In the genomic region with DNA sequence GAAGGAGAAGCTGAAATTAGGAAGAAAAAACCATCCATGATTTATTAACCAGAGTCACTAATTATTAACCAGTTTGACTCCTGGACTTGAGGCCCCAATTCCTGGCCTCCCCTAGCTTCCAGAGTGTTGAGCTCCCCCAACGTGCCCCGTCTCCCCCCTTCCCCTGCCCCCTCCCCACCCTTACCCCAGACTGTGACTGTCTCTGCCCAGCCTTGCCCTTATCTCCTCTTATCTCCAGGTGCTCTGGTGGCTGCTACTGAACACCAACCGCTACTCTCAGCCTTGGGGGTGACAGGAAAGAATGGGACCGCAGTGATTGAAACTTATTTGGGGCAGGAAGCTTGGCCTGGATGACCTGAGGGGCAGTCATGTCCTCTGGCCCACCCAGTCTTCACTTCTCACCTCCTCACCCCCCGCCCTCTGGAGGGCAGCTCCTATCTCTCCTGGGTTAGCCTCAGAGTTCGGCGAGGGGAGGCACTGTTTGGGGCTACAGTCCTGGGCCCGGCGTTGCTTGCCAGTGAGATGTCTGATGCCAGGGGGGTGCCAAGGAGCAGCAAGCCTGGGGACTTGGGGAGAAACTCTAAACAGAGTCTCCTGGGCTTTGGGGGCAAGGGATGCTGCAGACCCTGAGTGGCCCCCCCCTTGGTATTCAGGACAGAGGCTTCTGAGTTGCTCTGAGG, we compare ENCODE assay signal across 25 cellular contexts. TPM values are rescaled to one million over a fixed set of nuclear protein-coding genes. Genes with fewer than 3 reads are reported as not detected.
DNase-seq lines count a peak whose midpoint lies in the region; ATAC-seq and TF ChIP-seq lines count a peak whose summit lies in the region.
"Had no signal": no experiment of that assay in that cellular context is flagged by ENCODE, and none has a peak within 500 bp of the region (broad histone marks: within the 10 kb centered on the region; RNA-seq: fewer than 3 reads in every experiment).

No MANE protein-coding gene starts in this region.

- POLR2A ChIA-PET in SK-N-SH (lab: Yijun Ruan, JAX), result no interaction called here
- POLR2A ChIA-PET in CD8-positive, alpha-beta T cell (lab: Charles Lee), result no interaction called here

- no peak overlapping the region for H2AK5ac ChIP-seq in mesendoderm (ENCODE audit: low read length)

- TF ChIP-seq EP300 in SK-N-SH (IDR thresholded peaks at IDR 0.05; ENCODE audit: borderline replicate concordance in 1 of 2, low read depth in 1 of 2, low read length in 1 of 2), result no peak

- no peak overlapping the region for H2BK15ac ChIP-seq in mesendoderm (replicated peaks; ENCODE audit: low read depth)

- TF ChIP-seq RAD21 in SK-N-SH (IDR thresholded peaks at IDR 0.05; ENCODE audit: low read length), result no peak

- H3K56ac ChIP-seq in mesendoderm (ENCODE audit: low read length), result peak overlapping the region; percentile 34

- H3K36me3 ChIP-seq in SK-N-SH (replicated peaks in 1 of 2; ENCODE audit: control insufficient read depth in 1 of 2, insufficient read depth in 2 of 2, low read length in 1 of 2), result no peaks in the 10 kb centered on the region
- no peaks in the 10 kb centered on the region for H3K36me3 ChIP-seq in duodenal mucosa (ENCODE audit: control insufficient read depth in 1 of 2, insufficient read depth in 2 of 2, low read length in 2 of 2)
- H3K36me3 ChIP-seq in mesendoderm (ENCODE audit: control insufficient read depth, insufficient read depth, low read length), result no peaks in the 10 kb centered on the region
- no peaks in the 10 kb centered on the region for H3K36me3 ChIP-seq in vagina
- H3K36me3 ChIP-seq in CD8-positive, alpha-beta T cell (ENCODE audit: insufficient read depth, low read length), result no peaks in the 10 kb centered on the region
- H3K36me3 ChIP-seq: tibial artery had no signal

- no peaks in the 10 kb centered on the region for H3F3A ChIP-seq in SK-N-SH (replicated peaks; ENCODE audit: insufficient read depth)

- H3K4me3 ChIP-seq in SK-N-SH (ENCODE audit: low read depth in 2 of 2, low read length in 1 of 2) (no peak overlapping the region), duodenal mucosa (ENCODE audit: low read depth in 1 of 2, low read length in 2 of 2) (peak overlapping the region in 1 of 2 donors; percentile 53), mesendoderm (ENCODE audit: low read length) (no peak overlapping the region), vagina (no peak overlapping the region)
- H3K4me3 ChIP-seq in CD8-positive, alpha-beta T cell (ENCODE audit: low read depth, low read length), result no peak overlapping the region
- H3K4me3 ChIP-seq: tibial artery had no signal

- no peaks in the 10 kb centered on the region for H3K9me2 ChIP-seq in SK-N-SH

- H3K4me3 Mint-ChIP-seq in CD8-positive, alpha-beta T cell, result no peak overlapping the region
- H3K4me3 Mint-ChIP-seq: activated CD4-positive, alpha-beta T cell treated with anti-CD3 and anti-CD28 coated beads, Interleukin-2, amount 10 ng/mL, durations not matched to agents 24 days and 14 days; activated naive CD4-positive, alpha-beta T cell treated with anti-CD3 and anti-CD28 coated beads, Interleukin-2, amount 10 ng/mL, durations not matched to agents 7 days and 5 days; naive thymus-derived CD8-positive, alpha-beta T cell had no signal

- peaks cover 25% of the 10 kb centered on the region for H3K79me1 ChIP-seq in mesendoderm (ENCODE audit: low read length)

- H3K4me2 ChIP-seq in SK-N-SH (no peak overlapping the region), mesendoderm (ENCODE audit: low read length) (no peak overlapping the region)

- H3K27me3 Mint-ChIP-seq in CD8-positive, alpha-beta T cell (ENCODE audit: low read depth), result peaks cover 19% of the 10 kb centered on the region

- peaks cover 2 to 77% of the 10 kb centered on the region in 2 experiments; a peak in 2 of 4 replicates for H3K4me1 ChIP-seq in SK-N-SH (ENCODE audit: control insufficient read depth in 1 of 2, insufficient read depth in 2 of 2, low read depth in 1 of 2, low read length in 1 of 2)
- peaks cover 54 to 62% of the 10 kb centered on the region in 2 donors for H3K4me1 ChIP-seq in duodenal mucosa (ENCODE audit: control insufficient read depth in 1 of 2, insufficient read depth in 2 of 2, low read length in 2 of 2)
- peaks cover 30% of the 10 kb centered on the region for H3K4me1 ChIP-seq in mesendoderm (ENCODE audit: control insufficient read depth, low read depth, low read length)
- H3K4me1 ChIP-seq in vagina, result peaks cover 32% of the 10 kb centered on the region
- no peaks in the 10 kb centered on the region for H3K4me1 ChIP-seq in CD8-positive, alpha-beta T cell (ENCODE audit: insufficient read depth, low read length)
- H3K4me1 ChIP-seq: parathyroid adenoma had no signal

- no peak overlapping the region for H3K4ac ChIP-seq in mesendoderm (ENCODE audit: low read depth, low read length)

- WGBS in SK-N-SH (ENCODE audit: low lambda C conversion rate), result 84% methylated on average over 6 of the region's 9 CpGs
- WGBS in mesendoderm (ENCODE audit: extremely low coverage, insufficient coverage, low lambda C conversion rate), result no CpG with 5 or more reads among the region's 9 CpGs

- H3K27ac ChIP-seq in SK-N-SH (ENCODE audit: low read depth in 2 of 2, low read length in 1 of 2) (peak overlapping the region in 1 of 2 experiments; percentile 58; a peak in 1 of 4 replicates), duodenal mucosa (ENCODE audit: low read depth, low read length) (no peak overlapping the region), mesendoderm (ENCODE audit: low read depth, low read length) (no peak overlapping the region), vagina (peak overlapping the region; percentile 17)
- H3K27ac ChIP-seq in CD8-positive, alpha-beta T cell (ENCODE audit: low read depth, low read length), result no peak overlapping the region
- H3K27ac ChIP-seq: parathyroid adenoma, tibial artery, VCaP had no signal

- no peak overlapping the region for H3K27ac Mint-ChIP-seq in CD8-positive, alpha-beta T cell
- H3K27ac Mint-ChIP-seq: activated CD4-positive, alpha-beta T cell treated with anti-CD3 and anti-CD28 coated beads, Interleukin-2, amount 10 ng/mL, durations not matched to agents 24 days and 14 days; activated naive CD4-positive, alpha-beta T cell treated with anti-CD3 and anti-CD28 coated beads, Interleukin-2, amount 10 ng/mL, durations not matched to agents 7 days and 5 days had no signal

- no peak overlapping the region for H2BK5ac ChIP-seq in mesendoderm (ENCODE audit: low read length)

- no peak overlapping the region for H4K8ac ChIP-seq in mesendoderm (ENCODE audit: low read depth, low read length)

- no peaks in the 10 kb centered on the region for H3K9me3 Mint-ChIP-seq in CD8-positive, alpha-beta T cell
- H3K9me3 Mint-ChIP-seq: activated CD4-positive, alpha-beta T cell treated with anti-CD3 and anti-CD28 coated beads, Interleukin-2, amount 10 ng/mL, durations not matched to agents 24 days and 14 days; activated naive CD4-positive, alpha-beta T cell treated with anti-CD3 and anti-CD28 coated beads, Interleukin-2, amount 10 ng/mL, durations not matched to agents 7 days and 5 days had no signal

- intact Hi-C loops in vagina (cut with DNase I), result no loop called here
- intact Hi-C loops in CD8-positive, alpha-beta T cell (cut with DNase I, micrococcal nuclease), result no loop called here

- ATAC-seq in SK-N-SH treated with all-trans-retinoic acid at 6 μM for 48 hours, result no peak
- no peak for ATAC-seq in CD8-positive, alpha-beta T cell
- no peak for ATAC-seq in HG03135 (IDR thresholded peaks at IDR 0.05; ENCODE audit: unreplicated experiment)
- ATAC-seq: naive thymus-derived CD8-positive, alpha-beta T cell; sciatic nerve had no signal

- H3K9me3 ChIP-seq in SK-N-SH (no peaks in the 10 kb centered on the region), duodenal mucosa (ENCODE audit: control insufficient read depth in 1 of 2, low read length in 2 of 2) (no peaks in the 10 kb centered on the region), vagina (no peaks in the 10 kb centered on the region)
- H3K9me3 ChIP-seq in CD8-positive, alpha-beta T cell (ENCODE audit: low read length), result no peaks in the 10 kb centered on the region
- H3K9me3 ChIP-seq: tibial artery had no signal

- no peaks in the 10 kb centered on the region for H4K20me1 ChIP-seq in SK-N-SH (ENCODE audit: insufficient read depth)

- H3K18ac ChIP-seq in mesendoderm (ENCODE audit: low read length), result no peak overlapping the region

- no peak for TF ChIP-seq POLR2A in vagina (IDR thresholded peaks at IDR 0.05)

- H2AFZ ChIP-seq in SK-N-SH (ENCODE audit: low read depth), result no peak overlapping the region
- H2AFZ ChIP-seq: parathyroid adenoma had no signal

- H3K4me1 Mint-ChIP-seq in CD8-positive, alpha-beta T cell (ENCODE audit: low read depth), result no peaks in the 10 kb centered on the region
- H3K4me1 Mint-ChIP-seq: activated naive CD4-positive, alpha-beta T cell treated with anti-CD3 and anti-CD28 coated beads, Interleukin-2, amount 10 ng/mL, durations not matched to agents 7 days and 5 days had no signal

- H2BK120ac ChIP-seq in mesendoderm (ENCODE audit: low read depth, low read length), result no peak overlapping the region

- H3K27me3 ChIP-seq in SK-N-SH (ENCODE audit: insufficient read depth) (no peaks in the 10 kb centered on the region), duodenal mucosa (ENCODE audit: control insufficient read depth in 1 of 2, insufficient read depth in 2 of 2, low read length in 2 of 2) (no peaks in the 10 kb centered on the region), mesendoderm (ENCODE audit: insufficient read depth, low read length, poor library complexity) (no peaks in the 10 kb centered on the region), vagina (no peaks in the 10 kb centered on the region)
- H3K27me3 ChIP-seq in CD8-positive, alpha-beta T cell (ENCODE audit: insufficient read depth, low read length), result no peaks in the 10 kb centered on the region
- H3K27me3 ChIP-seq: tibial artery had no signal

- H3K23ac ChIP-seq in mesendoderm (ENCODE audit: low read length), result no peak overlapping the region

- CTCF ChIA-PET in SK-N-SH (lab: Yijun Ruan, JAX), result interaction anchor here (0.6 to 2.4 kb wide), 5 partner anchors 12 to 395 kb away, joined by 3 to 6 read pairs (median 3); no protein-coding TSS in a partner anchor
- CTCF ChIA-PET in CD8-positive, alpha-beta T cell (lab: Charles Lee), result no interaction called here

- H4K5ac ChIP-seq in mesendoderm (ENCODE audit: low read length), result no peak overlapping the region

- DNase-seq in SK-N-SH, result no peak
- DNase-seq in mesendoderm, result peak; percentile 59
- no peak for DNase-seq in vagina (ENCODE audit: extremely low spot score in 2 of 2)
- DNase-seq in CD8-positive, alpha-beta T cell, result no peak
- DNase-seq in activated CD4-positive, alpha-beta T cell treated with anti-CD3 and anti-CD28 coated beads, Interleukin-2, amount 50 U/mL, for 4 hours, result no peak
- DNase-seq: 8988T; activated CD4-positive, alpha-beta T cell treated with anti-CD3 and anti-CD28 coated beads, Interleukin-2, amount 10 ng/mL, durations not matched to agents 24 days and 14 days; activated naive CD4-positive, alpha-beta T cell treated with anti-CD3 and anti-CD28 coated beads, Interleukin-2, amount 10 ng/mL, durations not matched to agents 7 days and 5 days; AML-193; amniotic stem cell; DMS79; kidney glomerular epithelial cell; NCI-H1092 treated with DMSO at 0.1 percent for 48 hours; NCI-H187 treated with DMSO at 0.1 percent for 48 hours; NCI-H69; RPMI8226; stimulated activated naive CD4-positive, alpha-beta T cell treated with Interleukin-2 at 50 U/mL for 16 hours; tibial artery had no signal

- TF ChIP-seq CTCF in SK-N-SH (IDR thresholded peaks at IDR 0.05) (no peak), vagina (IDR thresholded peaks at IDR 0.05) (no peak)
- TF ChIP-seq CTCF in CD8-positive, alpha-beta T cell (IDR thresholded peaks at IDR 0.05), result no peak

- H3K79me2 ChIP-seq in SK-N-SH (ENCODE audit: insufficient read depth) (no peaks in the 10 kb centered on the region), mesendoderm (ENCODE audit: control insufficient read depth, insufficient read depth, low read length) (peaks cover 29% of the 10 kb centered on the region)
- H3K79me2 ChIP-seq: parathyroid adenoma had no signal

- H3K36me3 Mint-ChIP-seq in CD8-positive, alpha-beta T cell, result no peaks in the 10 kb centered on the region
- H3K36me3 Mint-ChIP-seq: activated naive CD4-positive, alpha-beta T cell treated with anti-CD3 and anti-CD28 coated beads, Interleukin-2, amount 10 ng/mL, durations not matched to agents 7 days and 5 days had no signal

- no peak overlapping the region for H3K9ac ChIP-seq in SK-N-SH
- H3K9ac ChIP-seq in duodenal mucosa (ENCODE audit: low read depth in 1 of 2, low read length in 2 of 2), result peak overlapping the region; percentile 19 to 32
- no peak overlapping the region for H3K9ac ChIP-seq in mesendoderm (ENCODE audit: low read length)
- H3K9ac ChIP-seq: parathyroid adenoma had no signal

RNA-seq across cellular contexts. Expression of a gene that starts 15.5 kb away (rescaled TPM):
- polyA plus RNA-seq in SK-N-SH (2012; rRNA removed), result 6.7 and 9.1 TPM in 2 replicates
- polyA plus RNA-seq in SK-N-SH (2012; cell fraction: cytosol; rRNA removed), result 3.9 and 7.4 TPM in 2 replicates
- polyA plus RNA-seq in SK-N-SH (2012; cell fraction: nucleus; rRNA removed), result 10.8 and 12.7 TPM in 2 replicates
- 30.2 TPM for polyA plus RNA-seq in mesendoderm (2013, experiment 1 of 2)
- 30.5 TPM for polyA plus RNA-seq in mesendoderm (2013, experiment 2 of 2)
- total RNA-seq in vagina, result 58.2 TPM
- 1 to 10 TPM; 6.4 to 6.9 TPM for total RNA-seq in CD8-positive, alpha-beta T cell

Comparison
In these comparisons a context has a peak if more than half of its experiments do, and no peak if none do; other contexts are left out.
1. H3K9ac ChIP-seq: peak in duodenal mucosa (2 of 2); none in SK-N-SH (single experiment) and mesendoderm (single experiment).